ENCODE assay signal across 1 cellular context in the genomic region with DNA sequence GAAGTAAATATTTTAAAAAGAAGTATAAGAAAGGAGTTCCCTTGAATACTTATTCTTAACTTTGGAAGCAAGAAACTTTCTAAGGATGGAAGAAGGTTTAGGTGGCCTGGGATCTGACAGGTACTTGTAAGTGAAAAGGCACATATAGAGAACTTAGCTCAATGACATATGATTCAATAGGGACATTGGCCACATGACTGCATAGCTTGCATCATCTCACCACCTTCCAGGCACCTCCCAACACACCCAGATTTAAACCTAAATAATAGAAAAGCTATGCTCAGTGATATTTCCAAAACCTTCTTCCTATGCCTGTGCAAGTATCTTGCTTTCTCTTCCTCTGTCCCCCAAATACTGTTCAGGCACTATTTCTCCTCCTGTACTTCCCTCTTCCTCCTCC.
TF ChIP-seq lines count a peak whose summit lies in the region.

No MANE protein-coding gene starts in this region.

TF ChIP-seq in H1, 55 proteins besides CTCF, POLR2A, EP300 and RAD21 (continued from another document):
- no peak for TF ChIP-seq BRCA1 (IDR thresholded peaks at IDR 0.05; ENCODE audit: low read depth, low read length)
TF ChIP-seq in H1: peak in this region for 0.
